Comparison of ENCODE assay signal across 10 cellular contexts in genomic region chrX:154459843-154460242, GRCh38. TPM values are rescaled to one million over a fixed set of nuclear protein-coding genes. Genes with fewer than 3 reads are reported as not detected.
DNase-seq lines count a peak whose midpoint lies in the region; ATAC-seq and TF ChIP-seq lines count a peak whose summit lies in the region.
"Had no signal": no experiment of that assay in that cellular context is flagged by ENCODE, and none has a peak within 500 bp of the region (broad histone marks: within the 10 kb centered on the region; RNA-seq: fewer than 3 reads in every experiment).

No MANE protein-coding gene starts in this region.

- no peak for ATAC-seq in CD4-positive, alpha-beta T cell (ENCODE audit: poor library complexity)
- ATAC-seq in HG03442 (IDR thresholded peaks at IDR 0.05; ENCODE audit: unreplicated experiment), result no peak
- ATAC-seq in GM19328 (IDR thresholded peaks at IDR 0.05; ENCODE audit: unreplicated experiment), result no peak

- peak overlapping the region; percentile 36 for H3K27ac Mint-ChIP-seq in CD4-positive, alpha-beta T cell
- H3K27ac Mint-ChIP-seq in chondrocyte (ENCODE audit: unreplicated experiment) (peak overlapping the region; percentile 27), neural crest cell (ENCODE audit: unreplicated experiment) (no peak overlapping the region)

- intact Hi-C loops in CD4-positive, alpha-beta T cell (cut with DNase I, micrococcal nuclease), result loop anchor here in 1 of 2 experiments (2.0 kb wide), 1 partner anchor 23 kb away; the partner anchor contains the start of gene GDI1

- H3K9me3 Mint-ChIP-seq in CD4-positive, alpha-beta T cell, result no peaks in the 10 kb centered on the region
- peaks cover 4% of the 10 kb centered on the region for H3K9me3 Mint-ChIP-seq in chondrocyte (ENCODE audit: low read depth)
- no peaks in the 10 kb centered on the region for H3K9me3 Mint-ChIP-seq in neural crest cell

- in situ Hi-C loops in G401 (cut with HindIII; ENCODE audit: low sequenced_read_pairs), result no loop called here

- H3K9me3 ChIP-seq in CD4-positive, alpha-beta T cell (ENCODE audit: control insufficient read depth, low read length), result no peaks in the 10 kb centered on the region

- no peak for TF ChIP-seq CTCF in CD4-positive, alpha-beta T cell (IDR thresholded peaks at IDR 0.05)
- TF ChIP-seq CTCF in chondrocyte (IDR thresholded peaks at IDR 0.05), result no peak
- TF ChIP-seq CTCF in neural crest cell (conservative IDR thresholded peaks at IDR 0.05), result no peak

- no peaks in the 10 kb centered on the region for H3K27me3 ChIP-seq in CD4-positive, alpha-beta T cell (ENCODE audit: control insufficient read depth, insufficient read depth, low read length)

- peak overlapping the region; percentile 72 for H3K4me3 Mint-ChIP-seq in CD4-positive, alpha-beta T cell
- H3K4me3 Mint-ChIP-seq in chondrocyte (ENCODE audit: unreplicated experiment) (peak overlapping the region; percentile 80), neural crest cell (peak overlapping the region; percentile 88)

- no peak overlapping the region for H3K27ac ChIP-seq in CD4-positive, alpha-beta T cell (ENCODE audit: low read depth, low read length)
- H3K27ac ChIP-seq: KMS-11 had no signal

- no peak for DNase-seq in CD4-positive, alpha-beta T cell
- DNase-seq in NCI-H524 treated with DMSO at 0.1 percent for 48 hours (lab: John Stamatoyannopoulos, UW), result peak; percentile 29
- no peak for DNase-seq in chondrocyte (ENCODE audit: low spot score)
- DNase-seq in neural crest cell (ENCODE audit: low read depth, low spot score), result no peak
- DNase-seq in G401 (ENCODE audit: low spot score), result no peak
- DNase-seq in hippocampal formation (lab: John Stamatoyannopoulos, UW), result no peak

- POLR2A ChIA-PET in CD4-positive, alpha-beta T cell (lab: Charles Lee), result interaction anchor here (1.1 to 1.8 kb wide), 2 partner anchors 14 to 31 kb away, joined by 3 to 8 read pairs; partner anchors contain the start of gene SLC10A3

- CTCF ChIA-PET in CD4-positive, alpha-beta T cell (lab: Charles Lee), result interaction anchor here (0.6 kb wide), 1 partner anchor 35 kb away, joined by 3 read pairs; no protein-coding TSS in a partner anchor

- H3K4me1 Mint-ChIP-seq in CD4-positive, alpha-beta T cell (ENCODE audit: low read depth), result peaks cover 11% of the 10 kb centered on the region
- H3K4me1 Mint-ChIP-seq in chondrocyte (ENCODE audit: low read depth) (peaks cover 23% of the 10 kb centered on the region), neural crest cell (peaks cover 5% of the 10 kb centered on the region)

- H3K27me3 Mint-ChIP-seq in CD4-positive, alpha-beta T cell, result no peaks in the 10 kb centered on the region
- H3K27me3 Mint-ChIP-seq in chondrocyte (ENCODE audit: low read depth) (no peaks in the 10 kb centered on the region), neural crest cell (ENCODE audit: low read depth) (no peaks in the 10 kb centered on the region)

- H3K36me3 Mint-ChIP-seq in CD4-positive, alpha-beta T cell (ENCODE audit: low read depth), result peaks cover 19% of the 10 kb centered on the region
- H3K36me3 Mint-ChIP-seq in chondrocyte (ENCODE audit: low read depth), result peaks cover 11% of the 10 kb centered on the region
- H3K36me3 Mint-ChIP-seq in neural crest cell (ENCODE audit: low read depth), result peaks cover 3% of the 10 kb centered on the region

RNA-seq across cellular contexts. Expression of gene PLXNA3, which starts 1.8 kb away (rescaled TPM):
- total RNA-seq in CD4-positive, alpha-beta T cell, result 10 to 100 TPM; 35.1 to 38.1 TPM
- total RNA-seq in chondrocyte, result 187 to 212 TPM (median 205 TPM) in 3 replicates
- 74.1 and 75.1 TPM in 2 replicates for total RNA-seq in neural crest cell
- total RNA-seq in G401 (2014; rRNA removed; shearing (Covaris generic)), result 3.6 and 6.0 TPM in 2 replicates
- total RNA-seq: SK-MEL-5 had no signal

RNA-seq across cellular contexts. Expression of gene FAM50A, which starts 15.9 kb away (rescaled TPM):
- 10 to 100 TPM; 42.3 to 49.4 TPM for total RNA-seq in CD4-positive, alpha-beta T cell
- total RNA-seq in chondrocyte (98.3 to 108 TPM (median 106 TPM) in 3 replicates), neural crest cell (68.8 and 69.0 TPM in 2 replicates)
- total RNA-seq in G401 (2014; rRNA removed; shearing (Covaris generic)), result 56.1 and 63.4 TPM in 2 replicates

RNA-seq across cellular contexts. Expression of gene LAGE3, which starts 19.2 kb away (rescaled TPM):
- 1 to 10 TPM; 5.7 to 6.6 TPM for total RNA-seq in CD4-positive, alpha-beta T cell
- total RNA-seq in chondrocyte (17.7 to 25.4 TPM (median 19.8 TPM) in 3 replicates), neural crest cell (20.7 and 22.6 TPM in 2 replicates)
- total RNA-seq in G401 (2014; rRNA removed; shearing (Covaris generic)), result 72.0 and 79.9 TPM in 2 replicates

RNA-seq across cellular contexts. Expression of gene GDI1, which starts 22.9 kb away (rescaled TPM):
- total RNA-seq in CD4-positive, alpha-beta T cell, result 100 to 1,000 TPM; 144 to 145 TPM
- total RNA-seq in chondrocyte (147 to 159 TPM (median 152 TPM) in 3 replicates), neural crest cell (206 and 210 TPM in 2 replicates)
- total RNA-seq in G401 (2014; rRNA removed; shearing (Covaris generic)), result 51.4 and 57.6 TPM in 2 replicates

RNA-seq across cellular contexts. Expression of gene UBL4A, which starts 26.6 kb away (rescaled TPM):
- 1 to 10 TPM; 6.6 to 8.9 TPM for total RNA-seq in CD4-positive, alpha-beta T cell
- total RNA-seq in chondrocyte (20.8 to 21.2 TPM (median 20.8 TPM) in 3 replicates), neural crest cell (39.2 and 39.5 TPM in 2 replicates)
- 48.2 and 58.1 TPM in 2 replicates for total RNA-seq in G401 (2014; rRNA removed; shearing (Covaris generic))
